8 cellular contexts compared by ENCODE assay signal in the genomic region with DNA sequence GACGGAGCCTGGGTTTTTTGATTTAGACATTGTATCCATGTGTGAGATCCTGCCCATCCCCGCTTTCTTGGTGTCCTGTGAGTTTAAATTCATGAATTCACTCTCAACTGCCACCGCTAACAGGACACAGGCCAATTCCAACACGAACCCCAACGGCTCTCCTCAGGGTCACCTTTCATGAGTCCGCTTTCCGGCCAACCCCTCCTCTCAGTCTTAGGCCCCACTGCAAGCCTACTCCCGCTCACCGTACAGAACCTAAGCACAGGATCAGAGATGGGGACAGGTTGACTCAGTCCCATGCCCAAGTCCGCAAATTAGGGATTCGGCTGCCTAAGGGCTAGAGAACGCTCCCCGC. TPM values are rescaled to one million over a fixed set of nuclear protein-coding genes. Genes with fewer than 3 reads are reported as not detected.
DNase-seq lines count a peak whose midpoint lies in the region; ATAC-seq and TF ChIP-seq lines count a peak whose summit lies in the region.

No MANE protein-coding gene starts in this region.

- H4K20me1 ChIP-seq in OCI-LY3 (ENCODE audit: insufficient read depth, low read length) (no peaks in the 10 kb centered on the region), fibroblast of lung (ENCODE audit: control insufficient read depth, extremely low read depth, insufficient read depth, low read length) (no peaks in the 10 kb centered on the region)

- no peak for TF ChIP-seq CTCF in OCI-LY3 (IDR thresholded peaks at IDR 0.05; ENCODE audit: low read depth, low read length)
- no peak for TF ChIP-seq CTCF in fibroblast of lung (conservative IDR thresholded peaks at IDR 0.05 in 1 of 2, IDR thresholded peaks at IDR 0.05 in 1 of 2; ENCODE audit: low read depth in 1 of 2, low read length in 2 of 2)

- ATAC-seq in GM19395 (IDR thresholded peaks at IDR 0.05; ENCODE audit: unreplicated experiment) (peak; percentile 16), GM21619 (IDR thresholded peaks at IDR 0.05; ENCODE audit: unreplicated experiment) (no peak)

- H2AFZ ChIP-seq in OCI-LY3 (ENCODE audit: low read depth, low read length) (peak overlapping the region; percentile 86; the same call in 1 of the 2 replicates), fibroblast of lung (ENCODE audit: low read length) (peak overlapping the region; percentile 97)

- H3K27ac ChIP-seq in OCI-LY3 (ENCODE audit: low read length), result no peak overlapping the region
- H3K27ac ChIP-seq in fibroblast of lung (ENCODE audit: insufficient read depth, low read length), result peak overlapping the region; percentile 22

- H3K9me3 ChIP-seq in OCI-LY3 (ENCODE audit: insufficient read depth, low read length) (no peaks in the 10 kb centered on the region), fibroblast of lung (ENCODE audit: control insufficient read depth, insufficient read depth, low read depth, low read length) (no peaks in the 10 kb centered on the region)

- no peak for DNase-seq in fibroblast of lung (ENCODE audit: low read depth in 2 of 2)
- DNase-seq in skeletal muscle cell (ENCODE audit: low read depth), result no peak
- no peak for DNase-seq in OCI-M2 (lab: John Stamatoyannopoulos, UW; ENCODE audit: unreplicated experiment)
- DNase-seq in stimulated activated CD4-positive, alpha-beta T cell treated with anti-CD3 and anti-CD28 coated beads, Interleukin-4, amount 100 ng/mL, for 24 hours, result no peak
- DNase-seq in NCI-H2227 (lab: John Stamatoyannopoulos, UW; ENCODE audit: unreplicated experiment), result no peak

- H3K4me2 ChIP-seq in OCI-LY3 (ENCODE audit: low read length), result peak overlapping the region; percentile 91
- peak overlapping the region; percentile 84 for H3K4me2 ChIP-seq in fibroblast of lung (ENCODE audit: extremely low read depth, insufficient read depth, low read length)

- no peaks in the 10 kb centered on the region for H3K36me3 ChIP-seq in OCI-LY3 (replicated peaks; ENCODE audit: low read depth, low read length)
- H3K36me3 ChIP-seq in fibroblast of lung (ENCODE audit: control insufficient read depth, insufficient read depth, low read length), result no peaks in the 10 kb centered on the region

- H3K9ac ChIP-seq in OCI-LY3 (ENCODE audit: low read length) (peak overlapping the region; percentile 80), fibroblast of lung (ENCODE audit: insufficient read depth, low read length) (no peak overlapping the region)

- H3K79me2 ChIP-seq in OCI-LY3 (ENCODE audit: low read length), result 0 out of 2 replicates have a peak, but pooled peaks cover 4% of the 10 kb centered on the region
- peaks cover 5% of the 10 kb centered on the region for H3K79me2 ChIP-seq in fibroblast of lung (ENCODE audit: control insufficient read depth, insufficient read depth, low read length)

- H3K4me1 ChIP-seq in OCI-LY3 (ENCODE audit: low read length) (peaks cover 13% of the 10 kb centered on the region), fibroblast of lung (ENCODE audit: control insufficient read depth, extremely low read depth, insufficient read depth, low read length) (peaks cover 2% of the 10 kb centered on the region)

- H3K27me3 ChIP-seq in OCI-LY3 (ENCODE audit: low read depth, low read length) (no peaks in the 10 kb centered on the region; the same call in 1 of the 2 replicates), fibroblast of lung (ENCODE audit: control insufficient read depth, insufficient read depth, low read length) (no peaks in the 10 kb centered on the region)

- H3K4me3 ChIP-seq in OCI-LY3 (ENCODE audit: low read length) (peak overlapping the region; percentile 89), fibroblast of lung (replicated peaks in 1 of 4; ENCODE audit: control extremely low read depth in 1 of 4, insufficient read depth in 1 of 4, low read depth in 3 of 4, low read length in 4 of 4) (peak overlapping the region; percentile 78 to 92 (median 82)), skeletal muscle cell (ENCODE audit: low read depth, low read length) (peak overlapping the region; percentile 65)

RNA-seq across cellular contexts. Expression of gene SCP2, which starts 0.2 kb away (rescaled TPM):
- total RNA-seq in fibroblast of lung, result 189 and 222 TPM in 2 replicates
- 225 and 305 TPM in 2 replicates for polyA plus RNA-seq in fibroblast of lung
- polyA plus RNA-seq in fibroblast of lung (2012), result 195 and 258 TPM in 2 replicates
- polyA minus RNA-seq in fibroblast of lung (ENCODE audit: low replicate concordance), result 20.4 and 51.4 TPM in 2 replicates

RNA-seq across cellular contexts. Expression of gene ECHDC2, which starts 5.3 kb away (rescaled TPM):
- total RNA-seq in fibroblast of lung, result 46.0 and 71.7 TPM in 2 replicates
- polyA plus RNA-seq in fibroblast of lung, result 23.3 and 30.5 TPM in 2 replicates
- polyA plus RNA-seq in fibroblast of lung (2012), result 24.9 and 31.8 TPM in 2 replicates
- 7.0 and 8.6 TPM in 2 replicates for polyA minus RNA-seq in fibroblast of lung (ENCODE audit: low replicate concordance)
